Comparison of ENCODE assay signal across 8 cellular contexts in genomic region chr10:89643431-89643811, GRCh38. TPM values are rescaled to one million over a fixed set of nuclear protein-coding genes. Genes with fewer than 3 reads are reported as not detected.
A peak's percentile ranks its signal among the peaks of the same experiment; 100 is the strongest.
DNase-seq lines count a peak whose midpoint lies in the region; ATAC-seq, FAIRE-seq and TF ChIP-seq lines count a peak whose summit lies in the region.

No MANE protein-coding gene starts in this region.

- H3K27me3 Mint-ChIP-seq in activated T-cell treated with anti-CD3 and anti-CD28 coated beads, Interleukin-2, amount 50 U/mL, for 72 hours (ENCODE audit: low read depth) = peaks cover 26% of the 10 kb centered on the region

- no peaks in the 10 kb centered on the region for H3K27me3 ChIP-seq in heart right ventricle
- H3K27me3 ChIP-seq in bronchial epithelial cell (ENCODE audit: control insufficient read depth, insufficient read depth, low read length) = no peaks in the 10 kb centered on the region
- no peaks in the 10 kb centered on the region for H3K27me3 ChIP-seq in mononuclear cell (ENCODE audit: insufficient read depth, low read length)
- no peaks in the 10 kb centered on the region for H3K27me3 ChIP-seq in aorta (ENCODE audit: control insufficient read depth in 1 of 2, insufficient read depth in 2 of 2, low read length in 1 of 2)

- H3K27ac ChIP-seq in heart right ventricle = peak overlapping the region in 5 of 10 donors; percentile 8 to 46 (median 15)
- no peak overlapping the region for H3K27ac ChIP-seq in aorta (ENCODE audit: low read depth in 1 of 2, low read length in 2 of 2)

- no peak for TF ChIP-seq CTCF in heart right ventricle (IDR thresholded peaks at IDR 0.05)
- no peak for TF ChIP-seq CTCF in bronchial epithelial cell (IDR thresholded peaks at IDR 0.05; ENCODE audit: insufficient read depth, low read length, severe bottlenecking)

- H3K36me3 Mint-ChIP-seq in activated T-cell treated with anti-CD3 and anti-CD28 coated beads, Interleukin-2, amount 50 U/mL, for 72 hours (ENCODE audit: insufficient read depth in 2 of 2) = no peaks in the 10 kb centered on the region

- peak overlapping the region in 9 of 10 donors; percentile 70 to 98 (median 84) for H3K4me3 ChIP-seq in heart right ventricle
- H3K4me3 ChIP-seq in bronchial epithelial cell (ENCODE audit: low read depth, low read length) = peak overlapping the region; percentile 51
- H3K4me3 ChIP-seq in mononuclear cell (ENCODE audit: low read length) = peak overlapping the region; percentile 62
- peak overlapping the region; percentile 62 to 81 for H3K4me3 ChIP-seq in aorta (ENCODE audit: low read length in 2 of 2)

- H3K27ac Mint-ChIP-seq in activated T-cell treated with anti-CD3 and anti-CD28 coated beads, Interleukin-2, amount 50 U/mL, for 72 hours = no peak overlapping the region

- H3K9me3 Mint-ChIP-seq in activated T-cell treated with anti-CD3 and anti-CD28 coated beads, Interleukin-2, amount 50 U/mL, for 72 hours = no peaks in the 10 kb centered on the region

- DNase-seq in heart right ventricle (no peak), left cardiac atrium (no peak), bronchial epithelial cell (ENCODE audit: low read depth) (no peak), aorta (no peak), HUDEP-2 (lab: John Stamatoyannopoulos, UW; ENCODE audit: unreplicated experiment in 76 of 76) (no peak), sciatic nerve (ENCODE audit: low spot score) (no peak)
- DNase-seq in activated T-cell treated with anti-CD3 and anti-CD28 coated beads, Interleukin-2, amount 50 U/mL, for 72 hours = no peak

- H3K4me1 Mint-ChIP-seq in activated T-cell treated with anti-CD3 and anti-CD28 coated beads, Interleukin-2, amount 50 U/mL, for 72 hours (ENCODE audit: low read depth) = peaks cover 8% of the 10 kb centered on the region

- H3K4me3 Mint-ChIP-seq in activated T-cell treated with anti-CD3 and anti-CD28 coated beads, Interleukin-2, amount 50 U/mL, for 72 hours = no peak overlapping the region

- H3K4me1 ChIP-seq in heart right ventricle (peaks cover 0 to 49% (median 19%) of the 10 kb centered on the region in 9 donors), mononuclear cell (ENCODE audit: insufficient read depth, low read length) (peaks cover 19% of the 10 kb centered on the region), aorta (ENCODE audit: control insufficient read depth in 1 of 2, insufficient read depth in 2 of 2, low read length in 2 of 2) (no peaks in the 10 kb centered on the region)

- 2 to 6% methylated on average over 2 of the region's 2 CpGs for whole genome bisulfite sequencing in heart right ventricle, 2 donors
- WGBS in aorta, 2 donors = 0 to 2% methylated on average over 2 of the region's 2 CpGs

- FAIRE-seq in bronchial epithelial cell (lab: Jason Lieb, UNC) = no peak

- intact Hi-C loops in heart right ventricle (cut with DNase I) (loop anchor here in 6 of 10 donors (5.0 to 10.0 kb wide), 5 partner anchors 49 to 219 kb away; partner anchors contain the start of gene KIF20B (in 3 of the 6)), left cardiac atrium (cut with DNase I) (loop anchor here in 1 of 2 donors (5.0 kb wide), 1 partner anchor 51 kb away; no protein-coding TSS in a partner anchor), aorta (cut with DNase I) (loop anchor here in 1 of 2 donors (5.0 kb wide), 1 partner anchor 59 kb away; the partner anchor contains the start of gene KIF20B), sciatic nerve (cut with DNase I) (no loop called here)

- H3K36me3 ChIP-seq in heart right ventricle = no peaks in the 10 kb centered on the region
- no peaks in the 10 kb centered on the region for H3K36me3 ChIP-seq in bronchial epithelial cell (ENCODE audit: control insufficient read depth, insufficient read depth, low read length)
- no peaks in the 10 kb centered on the region for H3K36me3 ChIP-seq in aorta (ENCODE audit: control insufficient read depth in 1 of 2, insufficient read depth in 2 of 2, low read length in 1 of 2)

- no peak for ATAC-seq in heart right ventricle
- no peak for ATAC-seq in left cardiac atrium
- ATAC-seq in aorta (ENCODE audit: low FRiP score) = no peak
- ATAC-seq in activated T-cell treated with anti-CD3 and anti-CD28 coated beads, Interleukin-2, amount 50 U/mL, for 72 hours (replicated peaks in 1 of 2) = no peak
- ATAC-seq in sciatic nerve = no peak

- H3K9me3 ChIP-seq in heart right ventricle (no peaks in the 10 kb centered on the region), mononuclear cell (ENCODE audit: low read depth, low read length) (no peaks in the 10 kb centered on the region), aorta (ENCODE audit: control insufficient read depth, low read length) (no peaks in the 10 kb centered on the region)

RNA-seq across cellular contexts. Expression of gene PANK1, which starts 1.6 kb away (rescaled TPM):
- 10 to 100 TPM in 9 of 10 donors, 1 to 10 TPM in 1; 8.3 to 20.9 (median 16.8) TPM for total RNA-seq in heart right ventricle
- polyA plus RNA-seq in heart right ventricle = 1 to 10 TPM; 4.0 to 6.4 TPM
- total RNA-seq in left cardiac atrium = 10 to 100 TPM in 1 of 2 donors, 1 to 10 TPM in 1; 7.6 to 11.1 TPM
- total RNA-seq in bronchial epithelial cell = 6.0 and 8.4 TPM in 2 replicates
- total RNA-seq in mononuclear cell = 0.52 TPM
- total RNA-seq in aorta = 1 to 10 TPM; 1.4 TPM
- polyA plus RNA-seq in aorta = 1 to 10 TPM; 4.5 to 4.8 TPM
- total RNA-seq in activated T-cell treated with anti-CD3 and anti-CD28 coated beads, Interleukin-2, amount 50 U/mL, for 72 hours = 1 to 10 TPM; 1.6 to 5.3 TPM
- total RNA-seq in sciatic nerve = 4.9 TPM

RNA-seq across cellular contexts. Expression of gene KIF20B, which starts 58.0 kb away (rescaled TPM):
- 1 to 10 TPM; 1.5 to 8.5 (median 3.2) TPM for total RNA-seq in heart right ventricle
- under 1 TPM; 0.74 to 0.88 TPM for polyA plus RNA-seq in heart right ventricle
- 1 to 10 TPM; 1.6 to 4.0 TPM for total RNA-seq in left cardiac atrium
- total RNA-seq in bronchial epithelial cell = 1.7 and 2.1 TPM in 2 replicates
- 23.4 TPM for total RNA-seq in mononuclear cell
- total RNA-seq in aorta = 1 to 10 TPM; 5.2 to 6.2 TPM
- polyA plus RNA-seq in aorta = 1 to 10 TPM in 1 of 2 donors, under 1 TPM in 1; 0.72 to 2.1 TPM
- 10 to 100 TPM; 54.0 to 58.4 TPM for total RNA-seq in activated T-cell treated with anti-CD3 and anti-CD28 coated beads, Interleukin-2, amount 50 U/mL, for 72 hours
- total RNA-seq in sciatic nerve = 6.7 TPM
